In genomic region chr5:776862-777711, GRCh38 we compare ENCODE assay signal across 13 cellular contexts. TPM values are rescaled to one million over a fixed set of nuclear protein-coding genes. Genes with fewer than 3 reads are reported as not detected.
DNase-seq lines count a peak whose midpoint lies in the region; ATAC-seq and TF ChIP-seq lines count a peak whose summit lies in the region.
"Had no signal": no experiment of that assay in that cellular context is flagged by ENCODE, and none has a peak within 500 bp of the region (broad histone marks: within the 10 kb centered on the region; RNA-seq: fewer than 3 reads in every experiment).

No MANE protein-coding gene starts in this region.

- H3K36me3 ChIP-seq in BJ (ENCODE audit: control insufficient read depth, insufficient read depth, low read length) (no peaks in the 10 kb centered on the region), rectal smooth muscle tissue (ENCODE audit: control insufficient read depth, insufficient read depth, low read length) (no peaks in the 10 kb centered on the region), stomach (peaks cover 0 to 24% (median 0%) of the 10 kb centered on the region in 4 donors)

- no peak for TF ChIP-seq EP300 in stomach (IDR thresholded peaks at IDR 0.05)

- TF ChIP-seq POLR2A in stomach (IDR thresholded peaks at IDR 0.05): no peak

- 90 to 92% (median 90%) methylated on average over 42 of the region's 42 CpGs for WGBS in stomach, 5 donors

- H3K4me1 ChIP-seq in rectal smooth muscle tissue (ENCODE audit: control insufficient read depth, insufficient read depth, low read length): no peaks in the 10 kb centered on the region
- no peaks in the 10 kb centered on the region for H3K4me1 ChIP-seq in stomach

- H3K9ac ChIP-seq in rectal smooth muscle tissue (ENCODE audit: low read length): no peak overlapping the region

- POLR2A ChIA-PET in BJ (lab: Charles Lee): no interaction called here

- intact Hi-C loops in stomach (cut with DNase I; ENCODE audit: low total_unique reads): no loop called here

- in situ Hi-C loops in GM13977 (cut with MboI; ENCODE audit: low pct_unique_long_range_greater_than_20kb, low sequenced_read_pairs, unreplicated experiment): loop anchor here (10.0 kb wide), 1 partner anchor 92 kb away; no protein-coding TSS in a partner anchor

- no peak for DNase-seq in BJ (ENCODE audit: low read depth)
- peak; percentile 22 for DNase-seq in GM13977 (ENCODE audit: low spot score)
- DNase-seq in fibroblast of villous mesenchyme (ENCODE audit: low read depth): peak; percentile 13
- DNase-seq in stomach: no peak
- DNase-seq in GM19238 (ENCODE audit: insufficient read length, low spot score): no peak
- DNase-seq: activated CD4-positive, alpha-beta T cell treated with anti-CD3 and anti-CD28 coated beads, Interleukin-2, amount 10 ng/mL, durations not matched to agents 7 days and 5 days; NCI-H1092 treated with DMSO at 0.1 percent for 48 hours; NCI-H345; stimulated activated naive CD8-positive, alpha-beta T cell treated with anti-CD3 and anti-CD28 coated beads, Interleukin-15, Interleukin-2, amounts not matched to agents 100 U/mL and 50 U/mL, for 24 hours had no signal

- H3K27ac ChIP-seq in rectal smooth muscle tissue (ENCODE audit: low read depth, low read length) (peak overlapping the region; percentile 43), stomach (no peak overlapping the region)

- H3K4me3 ChIP-seq in BJ (ENCODE audit: low read depth, low read length) (peak overlapping the region; percentile 24), fibroblast of villous mesenchyme (ENCODE audit: low read depth, low read length) (peak overlapping the region; percentile 40), rectal smooth muscle tissue (ENCODE audit: low read length) (peak overlapping the region; percentile 55), stomach (no peak overlapping the region)

- H3K27me3 ChIP-seq in BJ (ENCODE audit: control insufficient read depth, insufficient read depth, low read length) (no peaks in the 10 kb centered on the region; the same call in 1 of the 2 replicates), rectal smooth muscle tissue (ENCODE audit: control insufficient read depth, insufficient read depth, low read length) (no peaks in the 10 kb centered on the region), stomach (no peaks in the 10 kb centered on the region)

- CTCF ChIA-PET in BJ (lab: Yijun Ruan, JAX): no interaction called here

- TF ChIP-seq CTCF in BJ (IDR thresholded peaks at IDR 0.05; ENCODE audit: insufficient read depth, low read depth, low read length): no peak
- no peak for TF ChIP-seq CTCF in GM13977 (IDR thresholded peaks at IDR 0.05; ENCODE audit: extremely low read depth, insufficient read depth, missing control alignments)
- TF ChIP-seq CTCF in fibroblast of villous mesenchyme (IDR thresholded peaks at IDR 0.05; ENCODE audit: insufficient read depth, low read depth, low read length): no peak
- TF ChIP-seq CTCF in stomach (IDR thresholded peaks at IDR 0.05): no peak

- H3K9me3 ChIP-seq in stomach: no peaks in the 10 kb centered on the region

- ATAC-seq in GM21447 (IDR thresholded peaks at IDR 0.05; ENCODE audit: unreplicated experiment): no peak
- ATAC-seq: stimulated activated naive CD8-positive, alpha-beta T cell treated with anti-CD3 and anti-CD28 coated beads, Interleukin-15, Interleukin-2, amounts not matched to agents 100 U/mL and 50 U/mL, for 24 hours; T-cell had no signal

RNA-seq across cellular contexts. Expression of gene ZDHHC11B, which starts 7.4 kb away (rescaled TPM):
- polyA plus RNA-seq in BJ (2011; rRNA removed) (0.05 TPM in 1 of 2 replicates, not detected in the other), stomach (10 to 100 TPM in 1 of 3 donors, 1 to 10 TPM in 1, under 1 TPM in 1; 0.93 to 11.5 (median 1.2) TPM)
- polyA minus RNA-seq in BJ (2011; rRNA and poly(A)+ RNA removed): 0.14 TPM in 1 of 2 replicates, not detected in the other
- total RNA-seq in fibroblast of villous mesenchyme (not detected in 2 replicates), stomach (10 to 100 TPM in 3 of 5 donors, 1 to 10 TPM in 2; 1.8 to 42.4 (median 11.7) TPM)
- total RNA-seq: dermis microvascular lymphatic vessel endothelial cell had no signal

Comparison
In these comparisons a context has a peak if more than half of its experiments do, and no peak if none do; other contexts are left out.
1. DNase-seq: peak in GM13977 (single experiment) and fibroblast of villous mesenchyme (single experiment); none in BJ (single experiment), stomach (single experiment) and GM19238 (single experiment).
2. H3K4me3 ChIP-seq: peak in BJ (single experiment), fibroblast of villous mesenchyme (single experiment) and rectal smooth muscle tissue (single experiment); none in stomach (0 of 4).